In genomic region chr19:14367016-14367415, GRCh38 we compare ENCODE assay signal across 11 cellular contexts. TPM values are rescaled to one million over a fixed set of nuclear protein-coding genes. Genes with fewer than 3 reads are reported as not detected.
DNase-seq lines count a peak whose midpoint lies in the region; ATAC-seq, FAIRE-seq and TF ChIP-seq lines count a peak whose summit lies in the region.
"Had no signal": no experiment of that assay in that cellular context is flagged by ENCODE, and none has a peak within 500 bp of the region (broad histone marks: within the 10 kb centered on the region; RNA-seq: fewer than 3 reads in every experiment).

No MANE protein-coding gene starts in this region.

- POLR2A ChIA-PET in CD4-positive, alpha-beta T cell (lab: Charles Lee), result interaction anchor here (1.1 to 14.1 kb wide), 11 partner anchors 8 to 230 kb away, joined by 3 to 240 read pairs (median 7); partner anchors contain the start of genes ADGRE5, ASF1B, DDX39A and PKN1

- TF ChIP-seq CTCF in CD4-positive, alpha-beta T cell (IDR thresholded peaks at IDR 0.05), result no peak
- TF ChIP-seq CTCF in natural killer cell (IDR thresholded peaks at IDR 0.05), result no peak
- TF ChIP-seq CTCF in progenitor cell of endocrine pancreas (IDR thresholded peaks at IDR 0.05; ENCODE audit: unreplicated experiment), result no peak

- H3K27ac ChIP-seq in CD4-positive, alpha-beta T cell (ENCODE audit: low read depth, low read length), result peak overlapping the region; percentile 99
- H3K27ac ChIP-seq: suprapubic skin had no signal

- H3K27ac Mint-ChIP-seq in CD4-positive, alpha-beta T cell, result peak overlapping the region; percentile 84
- H3K27ac Mint-ChIP-seq in activated naive CD8-positive, alpha-beta T cell, result peak overlapping the region; percentile 100
- H3K27ac Mint-ChIP-seq in natural killer cell (peak overlapping the region; percentile 90 to 100), progenitor cell of endocrine pancreas (no peak overlapping the region)

- H3K9me3 Mint-ChIP-seq in CD4-positive, alpha-beta T cell, result no peaks in the 10 kb centered on the region
- H3K9me3 Mint-ChIP-seq in activated naive CD8-positive, alpha-beta T cell (ENCODE audit: low read depth), result no peaks in the 10 kb centered on the region
- H3K9me3 Mint-ChIP-seq in natural killer cell, result no peaks in the 10 kb centered on the region
- H3K9me3 Mint-ChIP-seq in progenitor cell of endocrine pancreas (ENCODE audit: low read depth), result no peaks in the 10 kb centered on the region

- H3K4me3 Mint-ChIP-seq in CD4-positive, alpha-beta T cell, result peak overlapping the region; percentile 82
- no peak overlapping the region for H3K4me3 Mint-ChIP-seq in activated naive CD8-positive, alpha-beta T cell
- peak overlapping the region; percentile 67 for H3K4me3 Mint-ChIP-seq in natural killer cell
- H3K4me3 Mint-ChIP-seq in progenitor cell of endocrine pancreas (ENCODE audit: low read depth), result no peak overlapping the region

- no peaks in the 10 kb centered on the region for H3K36me3 Mint-ChIP-seq in CD4-positive, alpha-beta T cell (ENCODE audit: low read depth)
- H3K36me3 Mint-ChIP-seq in activated naive CD8-positive, alpha-beta T cell, result peaks cover 2% of the 10 kb centered on the region
- no peaks in the 10 kb centered on the region for H3K36me3 Mint-ChIP-seq in natural killer cell
- H3K36me3 Mint-ChIP-seq in progenitor cell of endocrine pancreas (ENCODE audit: insufficient read depth), result no peaks in the 10 kb centered on the region

- FAIRE-seq in H54 (lab: Jason Lieb, UNC), result no peak
- FAIRE-seq: RCC 7860, small intestine had no signal

- intact Hi-C loops in CD4-positive, alpha-beta T cell (cut with DNase I, micrococcal nuclease), result loop anchor here (2.0 to 10.0 kb wide), 3 partner anchors 14 to 232 kb away; partner anchors contain the start of genes ADGRE5 (in 1 of the 2), ASF1B (in 1 of the 2) and DDX39A (in 1 of the 2)
- intact Hi-C loops in natural killer cell (cut with micrococcal nuclease), result no loop called here

- no peak for TF ChIP-seq POLR2A in H54 (IDR thresholded peaks at IDR 0.05; ENCODE audit: low read depth, low read length)

- peaks cover 62% of the 10 kb centered on the region for H3K4me1 Mint-ChIP-seq in CD4-positive, alpha-beta T cell (ENCODE audit: low read depth)
- H3K4me1 Mint-ChIP-seq in activated naive CD8-positive, alpha-beta T cell (ENCODE audit: low read depth), result peaks cover 70% of the 10 kb centered on the region
- peaks cover 61 to 74% of the 10 kb centered on the region in 2 donors for H3K4me1 Mint-ChIP-seq in natural killer cell
- H3K4me1 Mint-ChIP-seq in progenitor cell of endocrine pancreas (ENCODE audit: low read depth), result peaks cover 8% of the 10 kb centered on the region

- no peaks in the 10 kb centered on the region for H3K9me3 ChIP-seq in CD4-positive, alpha-beta T cell (ENCODE audit: control insufficient read depth, low read length)
- H3K9me3 ChIP-seq: suprapubic skin had no signal

- no peak for ATAC-seq in CD4-positive, alpha-beta T cell (ENCODE audit: poor library complexity)
- ATAC-seq in HG02981 (IDR thresholded peaks at IDR 0.05; ENCODE audit: unreplicated experiment) (peak; percentile 5), natural killer cell (no peak), GM18861 (IDR thresholded peaks at IDR 0.05; ENCODE audit: unreplicated experiment) (no peak)

- no peaks in the 10 kb centered on the region for H3K27me3 Mint-ChIP-seq in CD4-positive, alpha-beta T cell
- H3K27me3 Mint-ChIP-seq in activated naive CD8-positive, alpha-beta T cell, result no peaks in the 10 kb centered on the region
- H3K27me3 Mint-ChIP-seq in natural killer cell (ENCODE audit: low read depth in 2 of 2) (no peaks in the 10 kb centered on the region), progenitor cell of endocrine pancreas (no peaks in the 10 kb centered on the region)

- CTCF ChIA-PET in CD4-positive, alpha-beta T cell (lab: Charles Lee), result interaction anchor here (1.4 to 5.9 kb wide), 4 partner anchors 15 to 230 kb away, joined by 9 to 93 read pairs (median 14); partner anchors contain the start of genes ADGRE5 and ASF1B

- DNase-seq in CD4-positive, alpha-beta T cell, result no peak
- DNase-seq in natural killer cell (no peak), H54 (ENCODE audit: insufficient read length, low spot score) (no peak), progenitor cell of endocrine pancreas (ENCODE audit: low spot score, unreplicated experiment) (no peak), germinal center (ENCODE audit: low spot score) (no peak)

- H3K27me3 ChIP-seq in CD4-positive, alpha-beta T cell (ENCODE audit: control insufficient read depth, insufficient read depth, low read length), result no peaks in the 10 kb centered on the region
- H3K27me3 ChIP-seq: suprapubic skin had no signal

RNA-seq across cellular contexts. Expression of gene ADGRE5, which starts 14.2 kb away (rescaled TPM):
- 100 to 1,000 TPM; 745 to 751 TPM for total RNA-seq in CD4-positive, alpha-beta T cell
- total RNA-seq in natural killer cell (1,000 to 10,000 TPM; 1,036 to 1,703 (median 1,382) TPM), progenitor cell of endocrine pancreas (0.96 and 1.0 TPM in 2 replicates)

RNA-seq across cellular contexts. Expression of gene DDX39A, which starts 52.1 kb away (rescaled TPM):
- 100 to 1,000 TPM; 296 to 299 TPM for total RNA-seq in CD4-positive, alpha-beta T cell
- 100 to 1,000 TPM; 397 to 569 (median 557) TPM for total RNA-seq in natural killer cell
- total RNA-seq in progenitor cell of endocrine pancreas, result 66.9 and 74.2 TPM in 2 replicates

Comparison
In these comparisons a context has a peak if more than half of its experiments do, and no peak if none do; other contexts are left out.
1. H3K4me3 Mint-ChIP-seq: peak in CD4-positive, alpha-beta T cell (single experiment) and natural killer cell (single experiment); none in activated naive CD8-positive, alpha-beta T cell (single experiment) and progenitor cell of endocrine pancreas (single experiment).
2. RNA of gene ADGRE5, which starts 14.2 kb away (total RNA-seq): 1,036 to 1,703 TPM in natural killer cell and 745 to 751 TPM in CD4-positive, alpha-beta T cell; 0.96 to 1.0 TPM in progenitor cell of endocrine pancreas; every median in the first group is over 100 times any median in the second.